Comparison of ENCODE assay signal across 10 cellular contexts in genomic region chr9:136537896-136538598, GRCh38. TPM values are rescaled to one million over a fixed set of nuclear protein-coding genes. Genes with fewer than 3 reads are reported as not detected.
DNase-seq lines count a peak whose midpoint lies in the region; ATAC-seq and TF ChIP-seq lines count a peak whose summit lies in the region.
"Had no signal": no experiment of that assay in that cellular context is flagged by ENCODE, and none has a peak within 500 bp of the region (broad histone marks: within the 10 kb centered on the region; RNA-seq: fewer than 3 reads in every experiment).

No MANE protein-coding gene starts in this region.

- peaks cover 11% of the 10 kb centered on the region for H3K36me3 ChIP-seq in thoracic aorta

- ATAC-seq in activated T-cell treated with anti-CD3 and anti-CD28 coated beads, Interleukin-2, amount 50 U/mL, for 4 hours = no peak
- no peak for ATAC-seq in thoracic aorta (ENCODE audit: insufficient number of reproducible peaks, low FRiP score, low read depth)
- no peak for ATAC-seq in HG02870 (IDR thresholded peaks at IDR 0.05; ENCODE audit: unreplicated experiment)
- ATAC-seq in HG03442 (IDR thresholded peaks at IDR 0.05; ENCODE audit: unreplicated experiment) = no peak
- ATAC-seq: body of pancreas had no signal

- no peaks in the 10 kb centered on the region for H3K9me3 Mint-ChIP-seq in activated T-cell treated with anti-CD3 and anti-CD28 coated beads, Interleukin-2, amount 50 U/mL, for 4 hours
- no peaks in the 10 kb centered on the region for H3K9me3 Mint-ChIP-seq in activated T-helper 1 cell treated with anti-CD3 and anti-CD28 coated beads, Interleukin-12 subunit alpha, Interleukin-12 subunit beta, Interleukin-2, Interleukin-4 antibody, amounts not matched to agents 30 ng/mL and 10 ng/mL and 1 ng/mL, durations not matched to agents 14 hours and 24 hours and 36 hours

- H3K36me3 Mint-ChIP-seq in activated T-cell treated with anti-CD3 and anti-CD28 coated beads, Interleukin-2, amount 50 U/mL, for 4 hours (ENCODE audit: insufficient read depth) = peaks cover 20% of the 10 kb centered on the region
- H3K36me3 Mint-ChIP-seq in activated T-helper 1 cell treated with anti-CD3 and anti-CD28 coated beads, Interleukin-12 subunit alpha, Interleukin-12 subunit beta, Interleukin-2, Interleukin-4 antibody, amounts not matched to agents 30 ng/mL and 10 ng/mL and 1 ng/mL, durations not matched to agents 14 hours and 24 hours and 36 hours (ENCODE audit: low read depth) = peaks cover 33% of the 10 kb centered on the region

- H3K4me1 ChIP-seq in thoracic aorta (ENCODE audit: control insufficient read depth in 1 of 2, low read depth in 2 of 2) = peaks cover 20 to 37% of the 10 kb centered on the region in 2 donors

- peak overlapping the region in 1 of 2 donors; percentile 61 for H3K27ac ChIP-seq in thoracic aorta

- peak overlapping the region; percentile 89 for H3K4me3 Mint-ChIP-seq in activated T-cell treated with anti-CD3 and anti-CD28 coated beads, Interleukin-2, amount 50 U/mL, for 4 hours
- H3K4me3 Mint-ChIP-seq in activated T-helper 1 cell treated with anti-CD3 and anti-CD28 coated beads, Interleukin-12 subunit alpha, Interleukin-12 subunit beta, Interleukin-2, Interleukin-4 antibody, amounts not matched to agents 30 ng/mL and 10 ng/mL and 1 ng/mL, durations not matched to agents 14 hours and 24 hours and 36 hours = peak overlapping the region; percentile 93

- no peaks in the 10 kb centered on the region for H3K9me3 ChIP-seq in thoracic aorta
- H3K9me3 ChIP-seq: body of pancreas had no signal

- no peaks in the 10 kb centered on the region for H3K27me3 ChIP-seq in thoracic aorta (replicated peaks; ENCODE audit: insufficient read depth)
- H3K27me3 ChIP-seq: body of pancreas had no signal

- no peak for DNase-seq in activated T-cell treated with anti-CD3 and anti-CD28 coated beads, Interleukin-2, amount 50 U/mL, for 4 hours
- no peak for DNase-seq in activated T-cell treated with anti-CD3 and anti-CD28 coated beads, Interleukin-2, amount 50 U/mL, for 48 hours
- no peak for DNase-seq in activated T-helper 1 cell treated with anti-CD3 and anti-CD28 coated beads, Interleukin-12 subunit alpha, Interleukin-12 subunit beta, Interleukin-2, Interleukin-4 antibody, amounts not matched to agents 30 ng/mL and 10 ng/mL and 1 ng/mL, durations not matched to agents 14 hours and 24 hours and 36 hours (ENCODE audit: low spot score)
- DNase-seq in fibroblast of peridontal ligament (ENCODE audit: extremely low read depth) (peak; percentile 74), thoracic aorta (ENCODE audit: low spot score) (no peak), NCI-H1417 (lab: John Stamatoyannopoulos, UW) (no peak)
- DNase-seq: body of pancreas, NCI-H1930 had no signal

- H3K27ac Mint-ChIP-seq in activated T-helper 1 cell treated with anti-CD3 and anti-CD28 coated beads, Interleukin-12 subunit alpha, Interleukin-12 subunit beta, Interleukin-2, Interleukin-4 antibody, amounts not matched to agents 30 ng/mL and 10 ng/mL and 1 ng/mL, durations not matched to agents 14 hours and 24 hours and 36 hours = peak overlapping the region; percentile 100

- H3K4me3 ChIP-seq in thoracic aorta = peak overlapping the region; percentile 43
- H3K4me3 ChIP-seq: body of pancreas had no signal

- intact Hi-C loops in activated T-helper 1 cell treated with anti-CD3 and anti-CD28 coated beads, Interleukin-12 subunit alpha, Interleukin-12 subunit beta, Interleukin-2, Interleukin-4 antibody, amounts not matched to agents 30 ng/mL and 10 ng/mL and 1 ng/mL, durations not matched to agents 14 hours and 24 hours and 36 hours (cut with micrococcal nuclease) = loop anchor here (1.0 to 5.0 kb wide), 5 partner anchors 8 to 685 kb away; partner anchors contain the start of genes MAN1B1, NOTCH1, RNF208 and SNAPC4

- TF ChIP-seq CTCF in thoracic aorta (IDR thresholded peaks at IDR 0.05) = no peak

- peaks cover 64% of the 10 kb centered on the region for H3K4me1 Mint-ChIP-seq in activated T-cell treated with anti-CD3 and anti-CD28 coated beads, Interleukin-2, amount 50 U/mL, for 4 hours (ENCODE audit: low read depth)
- H3K4me1 Mint-ChIP-seq in activated T-helper 1 cell treated with anti-CD3 and anti-CD28 coated beads, Interleukin-12 subunit alpha, Interleukin-12 subunit beta, Interleukin-2, Interleukin-4 antibody, amounts not matched to agents 30 ng/mL and 10 ng/mL and 1 ng/mL, durations not matched to agents 14 hours and 24 hours and 36 hours (ENCODE audit: low read depth) = peaks cover 48% of the 10 kb centered on the region

- H3K27me3 Mint-ChIP-seq in activated T-cell treated with anti-CD3 and anti-CD28 coated beads, Interleukin-2, amount 50 U/mL, for 4 hours (ENCODE audit: low read depth) = no peaks in the 10 kb centered on the region
- H3K27me3 Mint-ChIP-seq in activated T-helper 1 cell treated with anti-CD3 and anti-CD28 coated beads, Interleukin-12 subunit alpha, Interleukin-12 subunit beta, Interleukin-2, Interleukin-4 antibody, amounts not matched to agents 30 ng/mL and 10 ng/mL and 1 ng/mL, durations not matched to agents 14 hours and 24 hours and 36 hours (ENCODE audit: insufficient read depth) = no peaks in the 10 kb centered on the region

RNA-seq across cellular contexts. Expression of gene NOTCH1, which starts 7.8 kb away (rescaled TPM):
- total RNA-seq in activated T-cell treated with anti-CD3 and anti-CD28 coated beads, Interleukin-2, amount 50 U/mL, for 4 hours = 100 to 1,000 TPM; 124 to 128 (median 125) TPM
- total RNA-seq in activated T-helper 1 cell treated with anti-CD3 and anti-CD28 coated beads, Interleukin-12 subunit alpha, Interleukin-12 subunit beta, Interleukin-2, Interleukin-4 antibody, amounts not matched to agents 30 ng/mL and 10 ng/mL and 1 ng/mL, durations not matched to agents 14 hours and 24 hours and 36 hours = 115 and 121 TPM in 2 replicates
- 10 to 100 TPM; 40.9 to 48.1 TPM for total RNA-seq in thoracic aorta

RNA-seq across cellular contexts. Expression of gene SEC16A, which starts 55.2 kb away (rescaled TPM):
- total RNA-seq in activated T-cell treated with anti-CD3 and anti-CD28 coated beads, Interleukin-2, amount 50 U/mL, for 4 hours = 10 to 100 TPM; 76.6 to 84.0 (median 78.9) TPM
- 87.3 and 88.5 TPM in 2 replicates for total RNA-seq in activated T-helper 1 cell treated with anti-CD3 and anti-CD28 coated beads, Interleukin-12 subunit alpha, Interleukin-12 subunit beta, Interleukin-2, Interleukin-4 antibody, amounts not matched to agents 30 ng/mL and 10 ng/mL and 1 ng/mL, durations not matched to agents 14 hours and 24 hours and 36 hours
- 10 to 100 TPM; 59.0 to 72.8 TPM for total RNA-seq in thoracic aorta
